8 cellular contexts compared by ENCODE assay signal in the genomic region with DNA sequence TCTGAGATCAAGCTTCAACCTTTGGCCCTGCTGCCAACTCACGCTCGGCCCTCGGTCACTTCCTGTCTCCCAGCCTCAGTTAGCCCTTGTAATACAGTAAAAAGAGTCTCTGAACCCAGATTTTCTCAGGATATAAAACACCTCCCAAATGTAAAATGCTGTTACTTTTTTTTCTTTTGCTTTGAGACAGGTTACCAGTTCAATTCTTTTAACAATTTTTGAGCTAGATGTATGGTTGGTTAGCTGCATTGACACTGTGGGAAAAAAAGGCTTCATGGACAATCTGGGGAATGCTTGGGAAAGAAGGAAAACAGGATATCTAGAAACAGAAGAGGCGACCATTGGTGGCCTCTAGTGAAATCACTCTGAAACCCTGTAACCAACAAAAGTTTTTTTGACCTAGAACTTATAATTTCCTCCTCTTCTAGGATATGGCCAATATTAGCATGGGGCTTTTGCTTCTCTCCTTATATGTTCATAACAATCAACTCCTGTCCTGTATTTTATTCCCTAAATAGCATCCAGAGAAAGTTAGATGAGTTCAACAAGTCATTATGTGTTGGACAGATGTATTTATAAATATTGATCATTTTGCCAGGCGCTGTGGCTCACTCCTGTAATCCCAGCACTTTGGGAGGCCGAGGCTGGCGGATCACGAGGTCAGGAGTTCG. TPM values are rescaled to one million over a fixed set of nuclear protein-coding genes. Genes with fewer than 3 reads are reported as not detected.
A peak's percentile ranks its signal among the peaks of the same experiment; 100 is the strongest.
DNase-seq lines count a peak whose midpoint lies in the region; ATAC-seq and TF ChIP-seq lines count a peak whose summit lies in the region.

No MANE protein-coding gene starts in this region.

- H3K36me3 ChIP-seq in heart left ventricle (peaks cover 0 to 6% (median 0%) of the 10 kb centered on the region in 9 donors), adrenal gland (replicated peaks in 1 of 2) (no peaks in the 10 kb centered on the region), liver (ENCODE audit: control insufficient read depth in 4 of 4, insufficient read depth in 3 of 4, low read depth in 1 of 4, low read length in 3 of 4) (peaks cover 0 to 4% (median 0%) of the 10 kb centered on the region in 4 donors), upper lobe of right lung (peaks cover 6% of the 10 kb centered on the region)

- peak overlapping the region; percentile 70 to 97 for H3K9ac ChIP-seq in liver (ENCODE audit: low read depth in 1 of 2, low read length in 2 of 2)

- 52 to 53% (median 52%) methylated on average over 9 of the region's 9 CpGs for WGBS in heart left ventricle, 4 donors
- 45 to 53% (median 49%) methylated on average over 9 of the region's 9 CpGs for WGBS in adrenal gland, 4 donors
- 30% methylated on average over 9 of the region's 9 CpGs for WGBS in liver

- no peak for TF ChIP-seq RAD21 in liver (IDR thresholded peaks at IDR 0.05)

- no peaks in the 10 kb centered on the region for H3K27me3 ChIP-seq in heart left ventricle
- H3K27me3 ChIP-seq in adrenal gland = no peaks in the 10 kb centered on the region
- no peaks in the 10 kb centered on the region for H3K27me3 ChIP-seq in liver (ENCODE audit: control insufficient read depth in 4 of 4, insufficient read depth in 4 of 4, low read length in 3 of 4)
- H3K27me3 ChIP-seq in upper lobe of right lung = no peaks in the 10 kb centered on the region

- peak overlapping the region; percentile 59 to 98 (median 90) for H3K4me3 ChIP-seq in heart left ventricle
- H3K4me3 ChIP-seq in adrenal gland = peak overlapping the region in 3 of 4 donors; percentile 81 to 93 (median 89)
- H3K4me3 ChIP-seq in liver (ENCODE audit: low read depth in 1 of 3, low read length in 3 of 3) = peak overlapping the region; percentile 66 to 95 (median 93)
- H3K4me3 ChIP-seq in upper lobe of right lung = peak overlapping the region; percentile 89

- H3K27ac ChIP-seq in heart left ventricle = peak overlapping the region; percentile 94 to 99 (median 98)
- peak overlapping the region; percentile 68 to 98 (median 97) for H3K27ac ChIP-seq in adrenal gland
- peak overlapping the region; percentile 99 for H3K27ac ChIP-seq in liver (ENCODE audit: low read depth in 1 of 2, low read length in 2 of 2)
- H3K27ac ChIP-seq in upper lobe of right lung = peak overlapping the region; percentile 97

- intact Hi-C loops in heart left ventricle (cut with DNase I) (loop anchor here in 2 of 10 donors (2.0 to 5.0 kb wide), 2 partner anchors 20 to 672 kb away; partner anchors contain the start of gene STIL (in 1 of the 2)), Right ventricle myocardium superior (cut with DNase I) (no loop called here), adrenal gland (cut with DNase I) (no loop called here), upper lobe of right lung (cut with DNase I) (no loop called here)

- DNase-seq in heart left ventricle = no peak
- no peak for DNase-seq in Right ventricle myocardium superior
- no peak for DNase-seq in adrenal gland
- DNase-seq in upper lobe of right lung = no peak
- DNase-seq in SW480 (ENCODE audit: low spot score) = no peak
- no peak for DNase-seq in retina

- peaks cover 3 to 43% (median 29%) of the 10 kb centered on the region in 12 donors for H3K4me1 ChIP-seq in heart left ventricle
- peaks cover 21 to 43% of the 10 kb centered on the region in 2 donors for H3K4me1 ChIP-seq in adrenal gland (replicated peaks in 1 of 2)
- H3K4me1 ChIP-seq in liver (ENCODE audit: control insufficient read depth in 4 of 4, insufficient read depth in 4 of 4, low read length in 3 of 4) = peaks cover 6 to 16% (median 12%) of the 10 kb centered on the region in 4 donors
- peaks cover 24% of the 10 kb centered on the region for H3K4me1 ChIP-seq in upper lobe of right lung

- TF ChIP-seq POLR2A in heart left ventricle (IDR thresholded peaks at IDR 0.05) (no peak), adrenal gland (IDR thresholded peaks at IDR 0.05) (no peak)

- H3K9me3 ChIP-seq in heart left ventricle (no peaks in the 10 kb centered on the region), adrenal gland (replicated peaks in 1 of 3) (no peaks in the 10 kb centered on the region), liver (ENCODE audit: control insufficient read depth in 4 of 4, low read length in 3 of 4) (no peaks in the 10 kb centered on the region), upper lobe of right lung (no peaks in the 10 kb centered on the region)

- ATAC-seq in heart left ventricle (no peak), Right ventricle myocardium superior (ENCODE audit: poor library complexity) (no peak), upper lobe of right lung (no peak), GM18498 (IDR thresholded peaks at IDR 0.05; ENCODE audit: unreplicated experiment) (no peak)

- TF ChIP-seq CTCF in heart left ventricle (IDR thresholded peaks at IDR 0.05) (no peak), adrenal gland (IDR thresholded peaks at IDR 0.05) (no peak), liver (IDR thresholded peaks at IDR 0.05; ENCODE audit: low read depth, low read length, missing input control) (no peak), upper lobe of right lung (IDR thresholded peaks at IDR 0.05) (no peak)

TF ChIP-seq in liver, 16 proteins besides CTCF, POLR2A, EP300 and RAD21 (continues in another document):
- TF ChIP-seq NR2F2 (IDR thresholded peaks at IDR 0.05) (peak; percentile 77), GABPA (IDR thresholded peaks at IDR 0.05 in 1 of 2, conservative IDR thresholded peaks at IDR 0.05 in 1 of 2) (peak; percentile 49 to 86), TAF1 (conservative IDR thresholded peaks at IDR 0.05) (peak; percentile 31), RXRA (IDR thresholded peaks at IDR 0.05) (peak; percentile 67 to 80), EGR1 (IDR thresholded peaks at IDR 0.05; ENCODE audit: low read depth in 2 of 2) (no peak), JUND (IDR thresholded peaks at IDR 0.05) (no peak), FOXA1 (IDR thresholded peaks at IDR 0.05) (no peak), HNF4A (conservative IDR thresholded peaks at IDR 0.05) (peak; percentile 83 to 90), FOXA2 (IDR thresholded peaks at IDR 0.05) (peak; percentile 14), HNF4G (IDR thresholded peaks at IDR 0.05) (peak; percentile 75), YY1 (IDR thresholded peaks at IDR 0.05) (no peak)
- TF ChIP-seq, protein P1, sequence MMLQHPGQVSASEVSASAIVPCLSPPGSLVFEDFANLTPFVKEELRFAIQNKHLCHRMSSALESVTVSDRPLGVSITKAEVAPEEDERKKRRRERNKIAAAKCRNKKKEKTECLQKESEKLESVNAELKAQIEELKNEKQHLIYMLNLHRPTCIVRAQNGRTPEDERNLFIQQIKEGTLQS (IDR thresholded peaks at IDR 0.05) = no peak
- TF ChIP-seq, protein P2, sequence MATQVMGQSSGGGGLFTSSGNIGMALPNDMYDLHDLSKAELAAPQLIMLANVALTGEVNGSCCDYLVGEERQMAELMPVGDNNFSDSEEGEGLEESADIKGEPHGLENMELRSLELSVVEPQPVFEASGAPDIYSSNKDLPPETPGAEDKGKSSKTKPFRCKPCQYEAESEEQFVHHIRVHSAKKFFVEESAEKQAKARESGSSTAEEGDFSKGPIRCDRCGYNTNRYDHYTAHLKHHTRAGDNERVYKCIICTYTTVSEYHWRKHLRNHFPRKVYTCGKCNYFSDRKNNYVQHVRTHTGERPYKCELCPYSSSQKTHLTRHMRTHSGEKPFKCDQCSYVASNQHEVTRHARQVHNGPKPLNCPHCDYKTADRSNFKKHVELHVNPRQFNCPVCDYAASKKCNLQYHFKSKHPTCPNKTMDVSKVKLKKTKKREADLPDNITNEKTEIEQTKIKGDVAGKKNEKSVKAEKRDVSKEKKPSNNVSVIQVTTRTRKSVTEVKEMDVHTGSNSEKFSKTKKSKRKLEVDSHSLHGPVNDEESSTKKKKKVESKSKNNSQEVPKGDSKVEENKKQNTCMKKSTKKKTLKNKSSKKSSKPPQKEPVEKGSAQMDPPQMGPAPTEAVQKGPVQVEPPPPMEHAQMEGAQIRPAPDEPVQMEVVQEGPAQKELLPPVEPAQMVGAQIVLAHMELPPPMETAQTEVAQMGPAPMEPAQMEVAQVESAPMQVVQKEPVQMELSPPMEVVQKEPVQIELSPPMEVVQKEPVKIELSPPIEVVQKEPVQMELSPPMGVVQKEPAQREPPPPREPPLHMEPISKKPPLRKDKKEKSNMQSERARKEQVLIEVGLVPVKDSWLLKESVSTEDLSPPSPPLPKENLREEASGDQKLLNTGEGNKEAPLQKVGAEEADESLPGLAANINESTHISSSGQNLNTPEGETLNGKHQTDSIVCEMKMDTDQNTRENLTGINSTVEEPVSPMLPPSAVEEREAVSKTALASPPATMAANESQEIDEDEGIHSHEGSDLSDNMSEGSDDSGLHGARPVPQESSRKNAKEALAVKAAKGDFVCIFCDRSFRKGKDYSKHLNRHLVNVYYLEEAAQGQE (IDR thresholded peaks at IDR 0.05) = peak; percentile 22
- TF ChIP-seq, protein P3, sequence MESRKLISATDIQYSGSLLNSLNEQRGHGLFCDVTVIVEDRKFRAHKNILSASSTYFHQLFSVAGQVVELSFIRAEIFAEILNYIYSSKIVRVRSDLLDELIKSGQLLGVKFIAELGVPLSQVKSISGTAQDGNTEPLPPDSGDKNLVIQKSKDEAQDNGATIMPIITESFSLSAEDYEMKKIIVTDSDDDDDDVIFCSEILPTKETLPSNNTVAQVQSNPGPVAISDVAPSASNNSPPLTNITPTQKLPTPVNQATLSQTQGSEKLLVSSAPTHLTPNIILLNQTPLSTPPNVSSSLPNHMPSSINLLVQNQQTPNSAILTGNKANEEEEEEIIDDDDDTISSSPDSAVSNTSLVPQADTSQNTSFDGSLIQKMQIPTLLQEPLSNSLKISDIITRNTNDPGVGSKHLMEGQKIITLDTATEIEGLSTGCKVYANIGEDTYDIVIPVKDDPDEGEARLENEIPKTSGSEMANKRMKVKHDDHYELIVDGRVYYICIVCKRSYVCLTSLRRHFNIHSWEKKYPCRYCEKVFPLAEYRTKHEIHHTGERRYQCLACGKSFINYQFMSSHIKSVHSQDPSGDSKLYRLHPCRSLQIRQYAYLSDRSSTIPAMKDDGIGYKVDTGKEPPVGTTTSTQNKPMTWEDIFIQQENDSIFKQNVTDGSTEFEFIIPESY (IDR thresholded peaks at IDR 0.05) = peak; percentile 49

RNA-seq across cellular contexts. Expression of gene CMPK1, which starts 1.3 kb away (rescaled TPM):
- total RNA-seq in heart left ventricle = 10 to 100 TPM; 42.3 to 88.7 (median 73.0) TPM
- polyA plus RNA-seq in heart left ventricle = 10 to 100 TPM; 37.0 to 68.4 TPM
- total RNA-seq in Right ventricle myocardium superior = 75.0 TPM
- total RNA-seq in adrenal gland = 10 to 100 TPM; 31.4 to 87.6 (median 65.0) TPM
- 100 to 1,000 TPM in 1 of 3 donors, 10 to 100 TPM in 2; 31.0 to 124 (median 44.3) TPM for polyA plus RNA-seq in adrenal gland
- 100 to 1,000 TPM in 1 of 2 donors, 10 to 100 TPM in 1; 66.8 to 146 TPM for total RNA-seq in liver
- 10 to 100 TPM; 74.5 to 99.5 TPM for polyA plus RNA-seq in liver
- total RNA-seq in upper lobe of right lung = 127 TPM

RNA-seq across cellular contexts. Expression of gene STIL, which starts 21.0 kb away (rescaled TPM):
- total RNA-seq in heart left ventricle (1 to 10 TPM in 2 of 9 donors, under 1 TPM in 7; 0.30 to 3.1 (median 0.81) TPM), Right ventricle myocardium superior (0.65 TPM), adrenal gland (1 to 10 TPM in 6 of 8 donors, under 1 TPM in 2; 0.83 to 6.8 (median 1.4) TPM), liver (10 to 100 TPM in 1 of 2 donors, under 1 TPM in 1; 0.84 to 20.5 TPM), upper lobe of right lung (1.7 TPM)
- polyA plus RNA-seq in heart left ventricle (under 1 TPM; 0.19 to 0.30 TPM), adrenal gland (1 to 10 TPM in 1 of 3 donors, under 1 TPM in 2; 0.24 to 1.6 (median 0.37) TPM), liver (under 1 TPM; 0.26 to 0.67 TPM)
